In the genomic region with DNA sequence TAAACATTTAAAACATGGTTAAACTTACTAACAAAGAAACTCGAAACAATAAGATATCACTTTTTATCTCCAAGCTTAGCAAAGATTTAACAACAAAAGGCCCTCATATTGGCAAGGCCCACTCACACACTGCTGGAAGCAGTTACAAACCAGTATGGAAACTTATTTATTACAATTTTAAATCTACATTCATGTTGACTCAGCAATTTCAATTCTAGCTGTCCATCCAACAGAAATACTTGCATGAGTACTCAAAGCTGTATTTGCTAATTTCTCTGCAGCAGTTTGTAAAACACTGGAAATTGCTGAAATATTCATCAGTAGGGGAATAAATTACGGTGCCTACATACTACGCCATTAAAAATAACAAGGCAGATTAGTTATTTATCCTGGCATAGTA, we compare ENCODE assay signal across 16 cellular contexts. TPM values are rescaled to one million over a fixed set of nuclear protein-coding genes. Genes with fewer than 3 reads are reported as not detected.
DNase-seq lines count a peak whose midpoint lies in the region; ATAC-seq and TF ChIP-seq lines count a peak whose summit lies in the region.
"Had no signal": no experiment of that assay in that cellular context is flagged by ENCODE, and none has a peak within 500 bp of the region (broad histone marks: within the 10 kb centered on the region; RNA-seq: fewer than 3 reads in every experiment).

No MANE protein-coding gene starts in this region.

- H3K27ac Mint-ChIP-seq in activated T-cell treated with anti-CD3 and anti-CD28 coated beads, Interleukin-2, amount 50 U/mL, for 24 hours: no peak overlapping the region
- H3K27ac Mint-ChIP-seq in effector memory CD8-positive, alpha-beta T cell: peak overlapping the region; percentile 49 to 97
- H3K27ac Mint-ChIP-seq in osteocyte (ENCODE audit: unreplicated experiment): peak overlapping the region; percentile 20
- H3K27ac Mint-ChIP-seq: progenitor cell of endocrine pancreas had no signal

- intact Hi-C loops in esophagus muscularis mucosa (cut with DNase I): no loop called here

- no peaks in the 10 kb centered on the region for H3K27me3 Mint-ChIP-seq in activated T-cell treated with anti-CD3 and anti-CD28 coated beads, Interleukin-2, amount 50 U/mL, for 24 hours
- no peaks in the 10 kb centered on the region for H3K27me3 Mint-ChIP-seq in effector memory CD8-positive, alpha-beta T cell
- H3K27me3 Mint-ChIP-seq in osteocyte (ENCODE audit: unreplicated experiment): no peaks in the 10 kb centered on the region
- H3K27me3 Mint-ChIP-seq: progenitor cell of endocrine pancreas had no signal

- no peaks in the 10 kb centered on the region for H3K9me3 Mint-ChIP-seq in activated T-cell treated with anti-CD3 and anti-CD28 coated beads, Interleukin-2, amount 50 U/mL, for 24 hours
- no peaks in the 10 kb centered on the region for H3K9me3 Mint-ChIP-seq in effector memory CD8-positive, alpha-beta T cell
- no peaks in the 10 kb centered on the region for H3K9me3 Mint-ChIP-seq in osteocyte (ENCODE audit: unreplicated experiment)

- H3K4me1 ChIP-seq in Loucy (ENCODE audit: insufficient read depth, low read length, poor library complexity, severe bottlenecking) (peaks cover 31% of the 10 kb centered on the region), esophagus muscularis mucosa (peaks cover 24 to 41% (median 40%) of the 10 kb centered on the region in 4 donors)

- H3K27me3 ChIP-seq in Loucy (ENCODE audit: insufficient read depth, low read length, poor library complexity, severe bottlenecking): peaks cover 4% of the 10 kb centered on the region
- no peaks in the 10 kb centered on the region for H3K27me3 ChIP-seq in esophagus muscularis mucosa
- H3K27me3 ChIP-seq: spleen had no signal

- H3K9me3 ChIP-seq in Loucy (ENCODE audit: insufficient read depth, low read depth, low read length) (no peaks in the 10 kb centered on the region), esophagus muscularis mucosa (no peaks in the 10 kb centered on the region)
- H3K9me3 ChIP-seq: spleen had no signal

- no peak overlapping the region for H2AFZ ChIP-seq in Loucy (ENCODE audit: low read length)

- H3K36me3 ChIP-seq in Loucy (ENCODE audit: insufficient read depth, low read length) (peaks cover 5% of the 10 kb centered on the region; the same call in 1 of the 2 replicates), esophagus muscularis mucosa (peaks cover 0 to 22% (median 14%) of the 10 kb centered on the region in 4 donors)

- TF ChIP-seq CTCF in Loucy (conservative IDR thresholded peaks at IDR 0.05; ENCODE audit: low read length) (no peak), osteocyte (IDR thresholded peaks at IDR 0.05) (no peak), esophagus muscularis mucosa (IDR thresholded peaks at IDR 0.05) (no peak)

- no peak for TF ChIP-seq EP300 in esophagus muscularis mucosa (IDR thresholded peaks at IDR 0.05)

- no peak for ATAC-seq in effector memory CD8-positive, alpha-beta T cell (replicated peaks)

- H3K36me3 Mint-ChIP-seq in activated T-cell treated with anti-CD3 and anti-CD28 coated beads, Interleukin-2, amount 50 U/mL, for 24 hours (ENCODE audit: low read depth): peaks cover 85% of the 10 kb centered on the region
- H3K36me3 Mint-ChIP-seq in effector memory CD8-positive, alpha-beta T cell (ENCODE audit: insufficient read depth): peaks cover 37% of the 10 kb centered on the region
- H3K36me3 Mint-ChIP-seq in osteocyte (ENCODE audit: unreplicated experiment): peaks cover 16% of the 10 kb centered on the region

- no peak for TF ChIP-seq POLR2A in esophagus muscularis mucosa (IDR thresholded peaks at IDR 0.05; ENCODE audit: low read depth)

- H3K9ac ChIP-seq in Loucy (ENCODE audit: low read depth, low read length, poor library complexity, severe bottlenecking): no peak overlapping the region

- DNase-seq in activated T-cell treated with anti-CD3 and anti-CD28 coated beads, Interleukin-2, amount 50 U/mL, for 24 hours: no peak
- no peak for DNase-seq in activated T-cell treated with anti-CD3 and anti-CD28 coated beads, Interleukin-2, amount 50 U/mL, for 1 hour
- no peak for DNase-seq in effector memory CD8-positive, alpha-beta T cell
- no peak for DNase-seq in osteocyte (ENCODE audit: extremely low spot score, unreplicated experiment)
- no peak for DNase-seq in esophagus muscularis mucosa (ENCODE audit: extremely low spot score)
- no peak for DNase-seq in NCI-H446 (lab: John Stamatoyannopoulos, UW)
- DNase-seq in T-helper 9 cell: no peak
- DNase-seq: activated CD4-positive, CD25-positive, alpha-beta regulatory T cell; COR-L47; effector memory CD4-positive, alpha-beta T cell; NCI-H1436 treated with DMSO at 0.1 percent for 48 hours; Right ventricle myocardium superior; spleen; stimulated activated naive CD4-positive, alpha-beta T cell had no signal

- no peaks in the 10 kb centered on the region for H3F3A ChIP-seq in Loucy (ENCODE audit: low read depth)

- peak overlapping the region; percentile 98 for H3K4me3 Mint-ChIP-seq in activated T-cell treated with anti-CD3 and anti-CD28 coated beads, Interleukin-2, amount 50 U/mL, for 24 hours
- peak overlapping the region in 1 of 2 donors; percentile 92 for H3K4me3 Mint-ChIP-seq in effector memory CD8-positive, alpha-beta T cell
- no peak overlapping the region for H3K4me3 Mint-ChIP-seq in osteocyte (ENCODE audit: unreplicated experiment)

- H3K4me2 ChIP-seq in Loucy (ENCODE audit: low read depth, low read length, poor library complexity, severe bottlenecking): peak overlapping the region; percentile 86

- peaks cover 20% of the 10 kb centered on the region for H4K20me1 ChIP-seq in Loucy (ENCODE audit: insufficient read depth, low read length, poor library complexity, severe bottlenecking)

- no peak overlapping the region for H3K4me3 ChIP-seq in Loucy (ENCODE audit: low read length, poor library complexity, severe bottlenecking)
- no peak overlapping the region for H3K4me3 ChIP-seq in esophagus muscularis mucosa
- H3K4me3 ChIP-seq: spleen had no signal

- H3K9me2 ChIP-seq in Loucy (replicated peaks; ENCODE audit: low read depth, low read length): no peaks in the 10 kb centered on the region

- 85% methylated on average over 3 of the region's 3 CpGs for WGBS in esophagus muscularis mucosa

- H3K27ac ChIP-seq in esophagus muscularis mucosa (replicated peaks in 1 of 4): peak overlapping the region in 2 of 4 donors; percentile 12 to 100

- peaks cover 46% of the 10 kb centered on the region for H3K79me2 ChIP-seq in Loucy (ENCODE audit: insufficient read depth, low read length)

- H3K4me1 Mint-ChIP-seq in activated T-cell treated with anti-CD3 and anti-CD28 coated beads, Interleukin-2, amount 50 U/mL, for 24 hours (ENCODE audit: low read depth): peaks cover 50% of the 10 kb centered on the region
- H3K4me1 Mint-ChIP-seq in effector memory CD8-positive, alpha-beta T cell (ENCODE audit: low read depth in 2 of 2): peaks cover 34 to 58% of the 10 kb centered on the region in 2 donors
- peaks cover 31% of the 10 kb centered on the region for H3K4me1 Mint-ChIP-seq in osteocyte (ENCODE audit: unreplicated experiment)

RNA-seq across cellular contexts. Expression of a gene that starts 2.8 kb away (rescaled TPM):
- 132 and 139 TPM in 2 replicates for total RNA-seq in osteocyte
- total RNA-seq in esophagus muscularis mucosa: 100 to 1,000 TPM in 1 of 4 donors, 10 to 100 TPM in 3; 60.9 to 102 (median 71.1) TPM

RNA-seq across cellular contexts. Expression of a gene that starts 20.9 kb away (rescaled TPM):
- 29.8 and 31.8 TPM in 2 replicates for total RNA-seq in osteocyte
- 10 to 100 TPM; 20.6 to 33.2 (median 23.3) TPM for total RNA-seq in esophagus muscularis mucosa

RNA-seq across cellular contexts. Expression of a gene that starts 54.2 kb away (rescaled TPM):
- total RNA-seq in osteocyte: 22.4 and 23.0 TPM in 2 replicates
- 10 to 100 TPM; 17.8 to 22.6 (median 19.6) TPM for total RNA-seq in esophagus muscularis mucosa
